ENCODE assay signal across 8 cellular contexts in the genomic region with DNA sequence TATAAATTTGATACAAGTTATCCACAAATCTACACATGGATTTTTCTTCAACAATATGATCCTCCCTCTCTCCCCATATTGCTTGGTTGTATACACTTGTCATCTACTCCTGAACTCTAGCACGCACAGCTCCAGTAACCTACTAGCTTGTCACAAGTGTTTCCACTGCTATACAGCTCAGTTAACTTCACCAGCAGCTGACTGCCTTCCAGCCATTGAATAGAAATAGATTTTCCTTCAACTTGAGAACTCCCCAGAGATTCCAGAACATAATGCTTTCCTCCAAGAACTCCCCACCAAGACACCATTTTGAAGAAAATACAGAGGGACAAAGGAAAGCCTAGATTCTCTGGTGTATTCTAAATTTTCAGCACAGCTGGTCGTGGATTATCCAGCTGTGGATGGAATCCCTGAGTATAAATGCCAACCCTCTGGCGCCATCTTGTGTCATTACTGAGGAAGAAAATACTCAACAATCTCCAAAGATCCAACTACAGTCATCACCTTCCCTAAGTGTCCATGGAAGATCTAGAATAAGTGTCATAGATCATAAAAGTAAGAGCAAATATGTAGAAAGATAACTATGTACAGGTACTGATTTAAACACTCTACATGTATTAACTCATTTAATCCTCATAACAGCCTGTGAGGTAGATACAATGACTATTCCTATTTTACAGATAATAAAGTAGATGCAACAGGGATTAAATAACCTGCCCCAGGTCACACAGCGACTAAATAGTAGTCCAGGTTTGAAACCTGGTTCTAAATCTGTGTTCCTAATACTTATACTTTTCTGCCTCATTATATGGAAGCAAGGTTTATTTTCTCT.
DNase-seq lines count a peak whose midpoint lies in the region; ATAC-seq, FAIRE-seq and TF ChIP-seq lines count a peak whose summit lies in the region.

No MANE protein-coding gene starts in this region.

- H3K56ac ChIP-seq in IMR-90 (ENCODE audit: extremely low read depth, insufficient read depth, low read length) = no peak overlapping the region

- H2BK15ac ChIP-seq in IMR-90 (ENCODE audit: low read depth, low read length) (no peak overlapping the region), mesenchymal stem cell (ENCODE audit: low read depth, poor library complexity, severe bottlenecking) (no peak overlapping the region)

- peak; percentile 97 for TF ChIP-seq RAD21 in IMR-90 (IDR thresholded peaks at IDR 0.05; ENCODE audit: low read length)

- H3K79me1 ChIP-seq in IMR-90 (ENCODE audit: low read depth in 1 of 2, low read length in 2 of 2) (no peaks in the 10 kb centered on the region), mesenchymal stem cell (replicated peaks; ENCODE audit: low read length, poor library complexity, severe bottlenecking) (no peaks in the 10 kb centered on the region)

- no peak overlapping the region for H3K4me2 ChIP-seq in IMR-90 (ENCODE audit: low read depth, low read length)
- H3K4me2 ChIP-seq in endothelial cell of umbilical vein (ENCODE audit: insufficient read depth, low read length) = no peak overlapping the region
- H3K4me2 ChIP-seq in mesenchymal stem cell (ENCODE audit: low read length, poor library complexity, severe bottlenecking) = no peak overlapping the region

- no peak overlapping the region; the same call in 1 of the 2 replicates for H3K18ac ChIP-seq in IMR-90 (ENCODE audit: low read depth, low read length)
- no peak overlapping the region for H3K18ac ChIP-seq in mesenchymal stem cell (ENCODE audit: low read depth in 1 of 2, low read length in 2 of 2)

- no peak overlapping the region for H4K91ac ChIP-seq in IMR-90 (ENCODE audit: insufficient read depth, low read depth, low read length)
- H4K91ac ChIP-seq in mesenchymal stem cell (ENCODE audit: low read length) = no peak overlapping the region

- H2BK120ac ChIP-seq in IMR-90 (ENCODE audit: low read depth, low read length) (peak overlapping the region; percentile 8; the same call in 1 of the 2 replicates), mesenchymal stem cell (ENCODE audit: low read depth, low read length) (no peak overlapping the region)

- H4K20me1 ChIP-seq in IMR-90 (ENCODE audit: insufficient read depth, low read length) (no peaks in the 10 kb centered on the region), endothelial cell of umbilical vein (replicated peaks; ENCODE audit: control insufficient read depth, extremely low read depth, insufficient read depth, low read length) (no peaks in the 10 kb centered on the region)

- ATAC-seq in IMR-90 (ENCODE audit: low read depth) (peak; percentile 83), HG03039 (IDR thresholded peaks at IDR 0.05; ENCODE audit: unreplicated experiment) (no peak), GM21528 (IDR thresholded peaks at IDR 0.05; ENCODE audit: low FRiP score, unreplicated experiment) (no peak)

- no peak overlapping the region for H2AFZ ChIP-seq in IMR-90 (replicated peaks; ENCODE audit: low read length, poor library complexity)
- H2AFZ ChIP-seq in endothelial cell of umbilical vein (ENCODE audit: low read depth, low read length) = no peak overlapping the region
- no peak overlapping the region for H2AFZ ChIP-seq in mesenchymal stem cell (ENCODE audit: low read depth, low read length)

- 0 out of 2 replicates have a peak, but pooled peaks have one; percentile 40 for TF ChIP-seq POLR2A in IMR-90 (IDR thresholded peaks at IDR 0.05; ENCODE audit: low read depth, low read length)
- no peak for TF ChIP-seq POLR2A in endothelial cell of umbilical vein (IDR thresholded peaks at IDR 0.05; ENCODE audit: low read depth, low read length)

- no peak overlapping the region for H3K14ac ChIP-seq in IMR-90 (replicated peaks; ENCODE audit: low read depth, low read length)
- H3K14ac ChIP-seq in mesenchymal stem cell (ENCODE audit: low read length in 2 of 2) = no peak overlapping the region

- WGBS in IMR-90 (ENCODE audit: extremely low coverage in 2 of 2, insufficient read length in 1 of 2), 2 experiments = no CpG with 5 or more reads among the region's 4 CpGs
- WGBS in mesenchymal stem cell = 14% methylated on average over 4 of the region's 4 CpGs

- H3K23ac ChIP-seq in IMR-90 (ENCODE audit: low read depth, low read length) (no peak overlapping the region; the same call in 1 of the 2 replicates), mesenchymal stem cell (ENCODE audit: low read length in 2 of 2) (no peak overlapping the region)

- no peak overlapping the region for H2AK5ac ChIP-seq in IMR-90 (ENCODE audit: low read depth, low read length)
- no peak overlapping the region for H2AK5ac ChIP-seq in mesenchymal stem cell (ENCODE audit: low read length, severe bottlenecking)

- H3K27ac ChIP-seq in IMR-90 (ENCODE audit: insufficient read depth, low read length) (no peak overlapping the region; the same call in 1 of the 2 replicates), endothelial cell of umbilical vein (ENCODE audit: insufficient read depth, low read depth, low read length) (no peak overlapping the region), mesenchymal stem cell (ENCODE audit: low read length, poor library complexity, severe bottlenecking) (no peak overlapping the region)

- H3K9me1 ChIP-seq in IMR-90 (ENCODE audit: insufficient read depth, low read length) = no peaks in the 10 kb centered on the region
- H3K9me1 ChIP-seq in endothelial cell of umbilical vein (replicated peaks; ENCODE audit: control insufficient read depth, extremely low read depth, insufficient read depth, low read length) = no peaks in the 10 kb centered on the region

- 0 out of 2 replicates have a peak overlapping the region, but pooled peaks have one; percentile 1 for H2BK20ac ChIP-seq in IMR-90 (ENCODE audit: low read depth, low read length)

- H3K36me3 ChIP-seq in GM06990 (ENCODE audit: control insufficient read depth, insufficient read depth, low read length) (no peaks in the 10 kb centered on the region), IMR-90 (ENCODE audit: control insufficient read depth, insufficient read depth, low read length) (peaks cover 28% of the 10 kb centered on the region), endothelial cell of umbilical vein (ENCODE audit: control insufficient read depth in 2 of 2, extremely low read depth in 1 of 2, insufficient read depth in 2 of 2, low read length in 2 of 2) (peaks cover 0 to 4% of the 10 kb centered on the region in 2 experiments), mesenchymal stem cell (ENCODE audit: control insufficient read depth in 1 of 2, insufficient read depth in 2 of 2, low read depth in 1 of 2, low read length in 2 of 2) (peaks cover 2 to 35% of the 10 kb centered on the region in 2 experiments)

- dilution Hi-C loops in IMR-90 (cut with HindIII; ENCODE audit: low sequenced_read_pairs, unreplicated experiment) = no loop called here
- dilution Hi-C loops in endothelial cell of umbilical vein (cut with MboI; ENCODE audit: extremely low pct_ligation_motif_present, low sequenced_read_pairs) = loop anchor here (25.0 kb wide), 1 partner anchor 349 kb away; no protein-coding TSS in a partner anchor

- H2AK9ac ChIP-seq in IMR-90 (replicated peaks; ENCODE audit: low read depth, low read length, poor library complexity) = no peak overlapping the region

- intact Hi-C loops in IMR-90 (cut with micrococcal nuclease) = loop anchor here (1.0 to 10.0 kb wide), 5 partner anchors 157 to 1004 kb away; a partner anchor contains a TSS
- intact Hi-C loops in endothelial cell of umbilical vein (cut with micrococcal nuclease) = loop anchor here (1.0 to 5.0 kb wide), 6 partner anchors 157 to 1007 kb away; a partner anchor contains a TSS

- BruUV-seq in IMR-90 (replicated peaks; lab: Mats Ljungman, UMichigan) (no TSS peak), endothelial cell of umbilical vein (replicated peaks; lab: Mats Ljungman, UMichigan) (no TSS peak)

- H2BK5ac ChIP-seq in IMR-90 (ENCODE audit: low read depth, low read length, poor library complexity, severe bottlenecking) = no peak overlapping the region
- no peak overlapping the region for H2BK5ac ChIP-seq in mesenchymal stem cell (ENCODE audit: low read depth, low read length, poor library complexity, severe bottlenecking)

- DNase-seq in GM06990 (ENCODE audit: extremely low read depth, insufficient read length) (no peak), IMR-90 (peak; percentile 59), RPMI8226 (peak; percentile 63), endothelial cell of umbilical vein (ENCODE audit: low read depth, low spot score) (peak; percentile 62), mesenchymal stem cell (peak; percentile 65)
- no peak for DNase-seq in activated T-cell treated with anti-CD3 and anti-CD28 coated beads, Interleukin-2, amount 50 U/mL, for 1 hour

- H4K8ac ChIP-seq in IMR-90 (ENCODE audit: low read depth in 2 of 2, low read length in 2 of 2) (no peak overlapping the region), mesenchymal stem cell (ENCODE audit: low read length) (no peak overlapping the region)

- no peak overlapping the region for H3K4ac ChIP-seq in IMR-90 (ENCODE audit: low read depth, low read length)
- H3K4ac ChIP-seq in mesenchymal stem cell (ENCODE audit: low read depth in 1 of 2, low read length in 2 of 2) = no peak overlapping the region

- H3K27me3 ChIP-seq in GM06990 (replicated peaks; ENCODE audit: control insufficient read depth, insufficient read depth, low read length) (no peaks in the 10 kb centered on the region), IMR-90 (ENCODE audit: control insufficient read depth, insufficient read depth, low read length) (no peaks in the 10 kb centered on the region), endothelial cell of umbilical vein (ENCODE audit: control insufficient read depth in 2 of 2, insufficient read depth in 2 of 2, low read length in 2 of 2) (no peaks in the 10 kb centered on the region), mesenchymal stem cell (ENCODE audit: control insufficient read depth in 1 of 2, insufficient read depth in 1 of 2, low read length in 2 of 2) (no peaks in the 10 kb centered on the region)

- H3K9ac ChIP-seq in IMR-90 (ENCODE audit: low read depth, low read length) = no peak overlapping the region
- no peak overlapping the region for H3K9ac ChIP-seq in endothelial cell of umbilical vein (replicated peaks; ENCODE audit: extremely low read depth, insufficient read depth, low read length)
- H3K9ac ChIP-seq in mesenchymal stem cell (ENCODE audit: low read length) = peak overlapping the region; percentile 0

- POLR2A ChIA-PET in IMR-90 (lab: Charles Lee; ENCODE audit: unreplicated experiment) = no interaction called here
- POLR2A ChIA-PET in endothelial cell of umbilical vein (lab: Charles Lee) = no interaction called here

- H3K4me1 ChIP-seq in IMR-90 (ENCODE audit: control insufficient read depth, insufficient read depth, low read length) (peaks cover 3% of the 10 kb centered on the region), endothelial cell of umbilical vein (ENCODE audit: control insufficient read depth, extremely low read depth, insufficient read depth, low read length) (peaks cover 2% of the 10 kb centered on the region), mesenchymal stem cell (ENCODE audit: control insufficient read depth, insufficient read depth, low read depth, low read length) (no peaks in the 10 kb centered on the region)

- H4K5ac ChIP-seq in IMR-90 (ENCODE audit: low read depth, low read length) = peak overlapping the region; percentile 51; the same call in 1 of the 2 replicates

- no peak overlapping the region for H3K4me3 ChIP-seq in GM06990 (replicated peaks; ENCODE audit: low read depth, low read length)
- H3K4me3 ChIP-seq in IMR-90 (ENCODE audit: insufficient read depth, low read depth, low read length) = no peak overlapping the region
- no peak overlapping the region for H3K4me3 ChIP-seq in endothelial cell of umbilical vein (replicated peaks in 1 of 3; ENCODE audit: insufficient read depth in 1 of 3, low read depth in 1 of 3, low read length in 3 of 3)
- H3K4me3 ChIP-seq in mesenchymal stem cell (ENCODE audit: insufficient read depth in 1 of 2, low read depth in 1 of 2, low read length in 2 of 2) = no peak overlapping the region

- FAIRE-seq in endothelial cell of umbilical vein (lab: Jason Lieb, UNC) = peak; percentile 82

- no peaks in the 10 kb centered on the region for H3K79me2 ChIP-seq in endothelial cell of umbilical vein (ENCODE audit: control insufficient read depth, insufficient read depth, low read length)

- in situ Hi-C loops in IMR-90 (cut with MboI; ENCODE audit: low sequenced_read_pairs) = loop anchor here (25.0 kb wide), 1 partner anchor 674 kb away; no protein-coding TSS in a partner anchor

- TF ChIP-seq CTCF in GM06990 (IDR thresholded peaks at IDR 0.05; ENCODE audit: insufficient read depth, low read length, poor library complexity, severe bottlenecking) (peak; percentile 58), IMR-90 (conservative IDR thresholded peaks at IDR 0.05; ENCODE audit: low read depth, low read length) (peak; percentile 88), endothelial cell of umbilical vein (IDR thresholded peaks at IDR 0.05; ENCODE audit: extremely low read depth in 1 of 2, insufficient read depth in 1 of 2, low read depth in 1 of 2, low read length in 2 of 2) (peak; percentile 52 to 55)

- no peak overlapping the region for H2BK12ac ChIP-seq in mesenchymal stem cell (ENCODE audit: low read length in 2 of 2)

- no peaks in the 10 kb centered on the region for H3K9me3 ChIP-seq in IMR-90 (ENCODE audit: control insufficient read depth, insufficient read depth, low read length)
- H3K9me3 ChIP-seq in endothelial cell of umbilical vein (replicated peaks; ENCODE audit: control insufficient read depth, insufficient read depth, low read length) = no peaks in the 10 kb centered on the region
- no peaks in the 10 kb centered on the region for H3K9me3 ChIP-seq in mesenchymal stem cell (ENCODE audit: control insufficient read depth, low read length)

- CTCF ChIA-PET in IMR-90 (lab: Yijun Ruan, JAX) = interaction anchor here (0.7 to 2.8 kb wide), 9 partner anchors 134 to 343 kb away, joined by 3 to 18 read pairs (median 3); no protein-coding TSS in a partner anchor
- CTCF ChIA-PET in endothelial cell of umbilical vein (lab: Charles Lee) = interaction anchor here (0.5 to 4.8 kb wide), 50 partner anchors 10 to 1285 kb away, joined by 3 to 253 read pairs (median 4); a partner anchor contains a TSS

Comparison
In these comparisons a context has a peak if more than half of its experiments do, and no peak if none do; other contexts are left out.
1. DNase-seq: peak in IMR-90 (single experiment), RPMI8226 (single experiment), endothelial cell of umbilical vein (single experiment) and mesenchymal stem cell (single experiment); none in GM06990 (single experiment) and activated T-cell treated with anti-CD3 and anti-CD28 coated beads, Interleukin-2, amount 50 U/mL, for 1 hour (single experiment).
2. Peak in every context shown above with its lines, with median percentiles within 50 percentile points of each other: CTCF ChIP-seq.